Comparison of ENCODE assay signal across 14 cellular contexts in the genomic region with DNA sequence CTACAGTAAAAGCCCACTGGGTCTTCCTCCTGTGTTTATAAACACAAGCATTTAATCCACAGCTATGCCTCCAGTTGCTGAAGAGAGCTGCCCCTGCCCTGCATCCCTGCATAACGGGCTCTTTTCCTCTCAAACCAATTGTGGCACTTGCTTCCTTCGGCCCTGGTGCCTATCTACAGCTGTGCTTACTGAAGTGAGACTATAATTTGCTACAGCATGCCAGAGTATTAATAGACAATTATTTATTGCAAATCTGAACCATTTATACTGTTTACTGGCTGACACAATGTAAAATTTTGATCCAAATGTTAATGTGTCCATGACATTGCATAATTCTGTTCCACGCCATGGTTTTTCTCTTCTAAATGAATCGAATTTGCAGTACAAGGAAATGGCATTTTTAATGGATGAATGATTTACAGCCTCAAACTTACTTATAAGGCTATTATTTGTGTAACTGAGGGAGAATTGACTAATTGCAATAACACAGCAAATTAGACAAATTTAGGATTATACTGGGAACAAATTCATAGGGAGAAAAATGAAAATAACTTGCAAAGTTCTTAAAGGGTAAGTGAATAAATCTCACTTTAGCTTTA.
DNase-seq lines count a peak whose midpoint lies in the region; ATAC-seq lines count a peak whose summit lies in the region.
"Had no signal": no experiment of that assay in that cellular context is flagged by ENCODE, and none has a peak within 500 bp of the region (broad histone marks: within the 10 kb centered on the region; RNA-seq: fewer than 3 reads in every experiment).

No MANE protein-coding gene starts in this region.

- H3K36me3 ChIP-seq in SK-N-MC (ENCODE audit: insufficient read depth, low read length): no peaks in the 10 kb centered on the region
- H3K36me3 ChIP-seq: BE2C had no signal

- peak overlapping the region; percentile 51; the same call in 1 of the 2 replicates for H3K27ac ChIP-seq in SK-N-MC

- in situ Hi-C loops in Caki2 (cut with HindIII; ENCODE audit: low pct_unique_long_range_greater_than_20kb, low sequenced_read_pairs): no loop called here

- ATAC-seq in HG03442 (IDR thresholded peaks at IDR 0.05; ENCODE audit: unreplicated experiment): no peak
- ATAC-seq: K562 had no signal

- peak in 2 of 3 experiments; percentile 12 to 44 for DNase-seq in NCI-H1417 (lab: John Stamatoyannopoulos, UW)
- no peak for DNase-seq in NCI-H1417 treated with DMSO at 0.1 percent for 48 hours (lab: John Stamatoyannopoulos, UW)
- DNase-seq in Caki2 (ENCODE audit: low read depth): peak; percentile 19
- DNase-seq in SK-N-MC (ENCODE audit: low read depth, low spot score): no peak
- no peak for DNase-seq in epidermal melanocyte (ENCODE audit: insufficient read length, low spot score)
- DNase-seq in RKO (ENCODE audit: low spot score): no peak
- DNase-seq: BE2C; Calu3; CD4-positive, CD25-positive, alpha-beta regulatory T cell; DMS153; GF-D8; HCEC 1CT had no signal

- H3K9me3 ChIP-seq in SK-N-MC (ENCODE audit: low read depth, low read length): no peaks in the 10 kb centered on the region
- H3K9me3 ChIP-seq: BE2C had no signal

- H3K9ac ChIP-seq in SK-N-MC (ENCODE audit: insufficient read length): no peak overlapping the region

- peak overlapping the region; percentile 16; the same call in 1 of the 2 replicates for H3K4me3 ChIP-seq in SK-N-MC
- H3K4me3 ChIP-seq: K562 had no signal

Comparison
In these comparisons a context has a peak if more than half of its experiments do, and no peak if none do; other contexts are left out.
1. DNase-seq: peak in NCI-H1417 (2 of 3) and Caki2 (single experiment); none in NCI-H1417 treated with DMSO at 0.1 percent for 48 hours (single experiment), SK-N-MC (single experiment), epidermal melanocyte (single experiment) and RKO (single experiment).